1 cellular context compared by ENCODE assay signal in the genomic region with DNA sequence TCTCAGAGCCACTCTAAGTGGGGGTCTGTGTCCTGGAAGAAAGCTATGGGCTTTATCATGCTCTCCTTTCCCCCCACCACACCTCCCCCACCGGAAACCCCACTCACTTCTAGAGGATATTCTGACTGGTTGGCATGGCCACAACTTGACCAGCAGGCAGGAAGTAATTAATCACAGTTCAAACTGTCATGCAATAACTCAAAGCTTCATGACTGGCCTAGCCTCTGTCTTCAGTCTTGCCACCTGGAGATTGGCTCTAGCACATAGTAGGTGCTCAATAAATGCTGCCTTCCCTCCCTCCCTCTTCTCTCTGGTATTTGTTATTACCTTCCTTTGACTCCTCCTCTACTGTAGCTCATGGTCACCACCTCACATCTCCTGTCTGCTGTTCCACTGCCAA.
TF ChIP-seq lines count a peak whose summit lies in the region.

No MANE protein-coding gene starts in this region.

TF ChIP-seq in K562, 482 proteins besides CTCF, POLR2A, EP300 and RAD21 (continued from another document):
- TF ChIP-seq ZNF766 (CRISPR knock-in tag; conservative IDR thresholded peaks at IDR 0.05), result no peak
- no peak for TF ChIP-seq PRPF4 (IDR thresholded peaks at IDR 0.05; ENCODE audit: insufficient read depth, low read depth, low read length, poor library complexity, severe bottlenecking)
- TF ChIP-seq DPF2 (IDR thresholded peaks at IDR 0.05), result peak; percentile 27; the same call in 1 of the 2 replicates
- TF ChIP-seq PHB (CRISPR knock-in tag; IDR thresholded peaks at IDR 0.05), result no peak
- TF ChIP-seq, protein P1, sequence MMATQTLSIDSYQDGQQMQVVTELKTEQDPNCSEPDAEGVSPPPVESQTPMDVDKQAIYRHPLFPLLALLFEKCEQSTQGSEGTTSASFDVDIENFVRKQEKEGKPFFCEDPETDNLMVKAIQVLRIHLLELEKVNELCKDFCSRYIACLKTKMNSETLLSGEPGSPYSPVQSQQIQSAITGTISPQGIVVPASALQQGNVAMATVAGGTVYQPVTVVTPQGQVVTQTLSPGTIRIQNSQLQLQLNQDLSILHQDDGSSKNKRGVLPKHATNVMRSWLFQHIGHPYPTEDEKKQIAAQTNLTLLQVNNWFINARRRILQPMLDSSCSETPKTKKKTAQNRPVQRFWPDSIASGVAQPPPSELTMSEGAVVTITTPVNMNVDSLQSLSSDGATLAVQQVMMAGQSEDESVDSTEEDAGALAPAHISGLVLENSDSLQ (IDR thresholded peaks at IDR 0.05), result peak; percentile 93
- TF ChIP-seq PHF20 (IDR thresholded peaks at IDR 0.05; ENCODE audit: partially characterized antibody), result no peak
- TF ChIP-seq, protein P2, sequence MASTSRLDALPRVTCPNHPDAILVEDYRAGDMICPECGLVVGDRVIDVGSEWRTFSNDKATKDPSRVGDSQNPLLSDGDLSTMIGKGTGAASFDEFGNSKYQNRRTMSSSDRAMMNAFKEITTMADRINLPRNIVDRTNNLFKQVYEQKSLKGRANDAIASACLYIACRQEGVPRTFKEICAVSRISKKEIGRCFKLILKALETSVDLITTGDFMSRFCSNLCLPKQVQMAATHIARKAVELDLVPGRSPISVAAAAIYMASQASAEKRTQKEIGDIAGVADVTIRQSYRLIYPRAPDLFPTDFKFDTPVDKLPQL (IDR thresholded peaks at IDR 0.05; ENCODE audit: extremely low read depth, insufficient read length), result no peak
- TF ChIP-seq RCOR1 (IDR thresholded peaks at IDR 0.05; ENCODE audit: borderline replicate concordance in 1 of 2, low read depth in 2 of 2, low read length in 2 of 2), result peak in 1 of 2 experiments; percentile 14; a peak in 1 of 4 replicates
- TF ChIP-seq ZKSCAN8 (CRISPR knock-in tag; IDR thresholded peaks at IDR 0.05), result peak; percentile 62; the same call in 1 of the 2 replicates
- TF ChIP-seq MCM2 (IDR thresholded peaks at IDR 0.05; ENCODE audit: low read depth), result no peak
- TF ChIP-seq ZKSCAN1 (IDR thresholded peaks at IDR 0.05; ENCODE audit: low read depth, low read length), result peak; percentile 96
- TF ChIP-seq, protein P3, sequence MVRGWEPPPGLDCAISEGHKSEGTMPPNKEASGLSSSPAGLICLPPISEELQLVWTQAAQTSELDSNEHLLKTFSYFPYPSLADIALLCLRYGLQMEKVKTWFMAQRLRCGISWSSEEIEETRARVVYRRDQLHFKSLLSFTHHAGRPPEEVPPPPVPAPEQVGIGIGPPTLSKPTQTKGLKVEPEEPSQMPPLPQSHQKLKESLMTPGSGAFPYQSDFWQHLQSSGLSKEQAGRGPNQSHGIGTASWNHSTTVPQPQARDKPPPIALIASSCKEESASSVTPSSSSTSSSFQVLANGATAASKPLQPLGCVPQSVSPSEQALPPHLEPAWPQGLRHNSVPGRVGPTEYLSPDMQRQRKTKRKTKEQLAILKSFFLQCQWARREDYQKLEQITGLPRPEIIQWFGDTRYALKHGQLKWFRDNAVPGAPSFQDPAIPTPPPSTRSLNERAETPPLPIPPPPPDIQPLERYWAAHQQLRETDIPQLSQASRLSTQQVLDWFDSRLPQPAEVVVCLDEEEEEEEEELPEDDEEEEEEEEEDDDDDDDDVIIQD (CRISPR knock-in tag; IDR thresholded peaks at IDR 0.05), result no peak
- no peak for TF ChIP-seq SRF (CRISPR knock-in tag; IDR thresholded peaks at IDR 0.05)
